13 cellular contexts compared by ENCODE assay signal in the genomic region with DNA sequence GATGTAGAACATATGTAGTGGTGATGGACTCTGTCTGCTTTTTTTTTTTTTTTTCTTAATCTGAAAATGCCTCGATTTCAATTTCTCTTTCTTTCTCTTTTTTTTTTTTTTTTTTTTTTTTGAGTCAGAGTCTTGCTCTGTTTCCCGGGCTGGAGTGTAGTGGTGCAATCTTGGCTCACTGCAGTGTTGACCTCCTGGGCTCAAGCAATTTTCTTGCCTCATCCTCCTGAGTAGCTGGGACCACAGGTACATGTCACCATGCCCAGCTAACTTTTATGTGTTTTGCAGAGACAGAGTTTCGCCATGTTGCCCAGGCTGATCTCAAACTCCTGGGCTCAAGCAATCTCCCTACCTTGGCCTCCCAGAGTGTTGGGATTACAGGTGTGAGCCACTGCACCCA.
"Had no signal": no experiment of that assay in that cellular context is flagged by ENCODE, and none has a peak within 500 bp of the region (broad histone marks: within the 10 kb centered on the region; RNA-seq: fewer than 3 reads in every experiment).

No MANE protein-coding gene starts in this region.

- H3K4me3 Mint-ChIP-seq: naive thymus-derived CD4-positive, alpha-beta T cell; stimulated activated memory B cell treated with anti-CD40 and anti-IgM and Interleukin-4, amounts not matched to agents 10 μg/mL and 1 μg/mL and 100 μg/mL, for 72 hours had no signal

- H3K4me1 ChIP-seq: esophagus squamous epithelium, gastrocnemius medialis had no signal

- DNase-seq: activated CD4-positive, alpha-beta T cell treated with anti-CD3 and anti-CD28 coated beads, Interleukin-2, amount 50 U/mL, for 4 hours; activated T-cell treated with anti-CD3 and anti-CD28 coated beads, Interleukin-2, amount 50 U/mL, for 1 hour; amygdala; brain microvascular endothelial cell; dorsolateral prefrontal cortex; esophagus squamous epithelium; gastrocnemius medialis; stimulated activated CD4-positive, alpha-beta T cell treated with anti-CD3 and anti-CD28 coated beads, Interleukin-1b, Interleukin-23, amount 100 ng/mL, for 48 hours; transverse colon had no signal

- H3K27ac Mint-ChIP-seq: stimulated activated memory B cell treated with anti-CD40 and anti-IgM and Interleukin-4, amounts not matched to agents 10 μg/mL and 1 μg/mL and 100 μg/mL, for 72 hours had no signal

- H3K4me3 ChIP-seq: dorsolateral prefrontal cortex, esophagus squamous epithelium, gastrocnemius medialis, transverse colon had no signal

- H3K27ac ChIP-seq: brain microvascular endothelial cell, dorsolateral prefrontal cortex, esophagus squamous epithelium, gastrocnemius medialis, neutrophil, transverse colon had no signal

- ATAC-seq: activated naive CD4-positive, alpha-beta T cell treated with anti-CD3 and anti-CD28 coated beads, Interleukin-2, amount 50 U/mL, for 72 hours; gastrocnemius medialis; naive thymus-derived CD4-positive, alpha-beta T cell; stimulated activated memory B cell treated with anti-CD40 and anti-IgM and Interleukin-4, amounts not matched to agents 10 μg/mL and 1 μg/mL and 100 μg/mL, for 72 hours had no signal

- H3K9me3 ChIP-seq: esophagus squamous epithelium, neutrophil, transverse colon had no signal

- H3K36me3 ChIP-seq: brain microvascular endothelial cell had no signal

- H3K27me3 ChIP-seq: brain microvascular endothelial cell, dorsolateral prefrontal cortex, esophagus squamous epithelium, gastrocnemius medialis, neutrophil, transverse colon had no signal

- H3K27me3 Mint-ChIP-seq: naive thymus-derived CD4-positive, alpha-beta T cell; stimulated activated memory B cell treated with anti-CD40 and anti-IgM and Interleukin-4, amounts not matched to agents 10 μg/mL and 1 μg/mL and 100 μg/mL, for 72 hours had no signal
